Comparison of ENCODE assay signal across 12 cellular contexts in the genomic region with DNA sequence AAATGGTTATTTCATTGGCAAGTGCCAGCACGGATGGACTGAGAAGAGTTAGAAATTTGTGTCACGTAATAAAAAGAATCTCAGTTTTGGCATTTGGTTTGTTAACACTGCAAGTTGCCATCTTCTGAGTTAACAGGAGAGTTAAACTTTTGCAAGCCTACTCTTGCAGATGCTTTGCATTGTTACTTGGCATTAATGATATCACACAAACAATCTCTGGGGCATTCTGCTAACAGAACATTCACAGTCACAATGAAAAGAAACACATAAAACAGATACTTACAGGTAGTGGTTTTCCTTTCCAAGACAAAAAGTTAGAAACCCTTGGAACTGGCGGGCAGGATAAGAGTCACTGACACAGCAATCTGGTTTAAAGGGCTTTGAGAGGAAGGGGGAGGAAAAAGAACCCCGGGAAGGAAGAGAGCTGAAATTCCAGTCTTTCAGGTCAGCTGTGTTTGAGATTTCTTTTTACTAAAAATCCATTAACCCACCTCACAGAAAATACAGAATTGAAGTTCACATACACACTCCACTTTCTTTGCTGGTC. TPM values are rescaled to one million over a fixed set of nuclear protein-coding genes. Genes with fewer than 3 reads are reported as not detected.
DNase-seq lines count a peak whose midpoint lies in the region; ATAC-seq and TF ChIP-seq lines count a peak whose summit lies in the region.
"Had no signal": no experiment of that assay in that cellular context is flagged by ENCODE, and none has a peak within 500 bp of the region (broad histone marks: within the 10 kb centered on the region; RNA-seq: fewer than 3 reads in every experiment).

No MANE protein-coding gene starts in this region.

- DNase-seq in Right ventricle myocardium inferior (ENCODE audit: missing footprints) = no peak
- DNase-seq in cardiac septum (ENCODE audit: low spot score) = no peak
- no peak for DNase-seq in heart right ventricle
- DNase-seq in NCI-H1436 treated with DMSO at 0.1 percent for 48 hours (lab: John Stamatoyannopoulos, UW) = no peak
- DNase-seq: activated CD4-positive, alpha-beta T cell treated with anti-CD3 and anti-CD28 coated beads, Interleukin-2, amount 50 U/mL, for 48 hours; dermis blood vessel endothelial cell; GDM1 had no signal

- H3K27ac ChIP-seq in heart right ventricle = peak overlapping the region in 8 of 10 donors; percentile 0 to 66 (median 42)
- H3K27ac ChIP-seq: parathyroid adenoma had no signal

- peak; percentile 27 for ATAC-seq in Right ventricle myocardium inferior
- peak in 5 of 8 donors; percentile 10 to 26 (median 17) for ATAC-seq in heart right ventricle
- no peak for ATAC-seq in GM18519 (IDR thresholded peaks at IDR 0.05; ENCODE audit: low FRiP score, unreplicated experiment)
- no peak for ATAC-seq in HG02981 (IDR thresholded peaks at IDR 0.05; ENCODE audit: unreplicated experiment)
- no peak for ATAC-seq in GM21360 (IDR thresholded peaks at IDR 0.05; ENCODE audit: unreplicated experiment)

- H3K36me3 ChIP-seq in heart right ventricle (no peaks in the 10 kb centered on the region), neuron (ENCODE audit: insufficient read depth, low read length) (no peaks in the 10 kb centered on the region)

- H3K27me3 ChIP-seq in heart right ventricle = no peaks in the 10 kb centered on the region
- no peaks in the 10 kb centered on the region for H3K27me3 ChIP-seq in neuron (ENCODE audit: insufficient read depth, low read length)

- H3K4me3 ChIP-seq in heart right ventricle (peak overlapping the region in 8 of 10 donors; percentile 11 to 46 (median 42)), neuron (ENCODE audit: low read length) (peak overlapping the region; percentile 57)

- intact Hi-C loops in Right ventricle myocardium inferior (cut with DNase I) = no loop called here
- intact Hi-C loops in cardiac septum (cut with DNase I) = no loop called here
- intact Hi-C loops in heart right ventricle (cut with DNase I) = loop anchor here in 1 of 10 donors (10.0 kb wide), 1 partner anchor 55 kb away; no protein-coding TSS in a partner anchor

- H3K9me3 ChIP-seq in heart right ventricle (no peaks in the 10 kb centered on the region), neuron (ENCODE audit: low read length) (no peaks in the 10 kb centered on the region)

- 38 to 45% methylated on average over 4 of the region's 4 CpGs for WGBS in heart right ventricle, 2 donors

- peak overlapping the region; percentile 90 for H2AFZ ChIP-seq in neuron (ENCODE audit: low read depth, low read length)
- H2AFZ ChIP-seq: parathyroid adenoma had no signal

- no peak for TF ChIP-seq CTCF in heart right ventricle (IDR thresholded peaks at IDR 0.05)

- H3K4me1 ChIP-seq in heart right ventricle (peaks cover 0 to 20% (median 5%) of the 10 kb centered on the region in 9 donors), neuron (ENCODE audit: insufficient read depth, low read length) (peaks cover 42% of the 10 kb centered on the region)
- H3K4me1 ChIP-seq: parathyroid adenoma had no signal

RNA-seq across cellular contexts. Expression of gene FREM1, which starts 0.5 kb away (rescaled TPM):
- total RNA-seq in Right ventricle myocardium inferior = 2.9 TPM
- 2.4 TPM for total RNA-seq in cardiac septum
- total RNA-seq in heart right ventricle = 1 to 10 TPM; 1.1 to 5.9 (median 3.2) TPM
- polyA plus RNA-seq in heart right ventricle = 1 to 10 TPM in 1 of 2 donors, under 1 TPM in 1; 0.59 to 1.9 TPM
- total RNA-seq: dermis blood vessel endothelial cell had no signal

Comparison
In these comparisons a context has a peak if more than half of its experiments do, and no peak if none do; other contexts are left out.
1. ATAC-seq: peak in Right ventricle myocardium inferior (single experiment) and heart right ventricle (5 of 8); none in GM18519 (single experiment), HG02981 (single experiment) and GM21360 (single experiment).